ENCODE assay signal across 13 cellular contexts in the genomic region with DNA sequence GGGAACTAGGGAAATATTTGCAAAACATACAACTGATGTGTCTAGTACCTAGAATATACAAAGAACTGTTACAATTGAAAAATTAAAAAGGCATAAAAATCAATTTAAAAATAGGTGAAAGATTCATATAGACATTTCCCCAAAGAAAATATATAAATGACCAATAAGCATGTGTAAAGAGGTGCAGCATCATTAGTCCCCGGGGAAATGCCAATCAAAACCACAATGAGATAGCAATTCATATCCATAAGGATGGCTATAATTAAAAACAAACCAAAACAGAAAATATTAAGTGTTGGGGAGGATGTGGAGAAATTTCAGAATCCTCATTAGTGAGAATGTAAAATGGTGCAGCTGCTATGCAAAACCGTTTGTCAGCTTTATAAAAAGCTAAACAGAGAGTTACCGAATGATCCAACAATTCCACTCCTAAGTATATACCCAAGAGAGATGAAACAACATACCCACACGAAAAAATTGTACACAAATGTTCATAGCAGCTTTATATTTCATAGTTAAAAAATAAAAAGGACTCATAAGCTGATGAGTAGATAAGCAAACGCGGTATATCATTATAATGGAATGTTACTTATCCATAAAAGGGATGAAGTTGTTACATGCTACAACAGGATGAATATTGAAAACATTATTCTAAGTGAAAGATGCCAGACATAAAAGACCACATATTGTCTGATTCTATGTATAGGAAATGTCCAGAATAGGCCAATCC.
"Had no signal": no experiment of that assay in that cellular context is flagged by ENCODE, and none has a peak within 500 bp of the region (broad histone marks: within the 10 kb centered on the region; RNA-seq: fewer than 3 reads in every experiment).

No MANE protein-coding gene starts in this region.

- H3K27me3 Mint-ChIP-seq: naive B cell had no signal

- H3K4me3 Mint-ChIP-seq: activated T-cell treated with anti-CD3 and anti-CD28 coated beads, Interleukin-2, amount 50 U/mL, for 4 hours; naive B cell had no signal

- H3K36me3 ChIP-seq: lower lobe of right lung, tibial artery had no signal

- H3K27ac ChIP-seq: lower lobe of right lung, tibial artery had no signal

- H3K4me3 ChIP-seq: lower lobe of right lung, skin epidermis, tibial artery had no signal

- H3K27ac Mint-ChIP-seq: naive B cell had no signal

- H3K9me3 ChIP-seq: lower lobe of right lung, tibial artery had no signal

- H3K27me3 ChIP-seq: tibial artery had no signal

- ATAC-seq: lower lobe of right lung had no signal

- H3K9me3 Mint-ChIP-seq: activated naive CD4-positive, alpha-beta T cell treated with anti-CD3 and anti-CD28 coated beads, Interleukin-2, amount 50 U/mL, for 72 hours; activated T-cell treated with anti-CD3 and anti-CD28 coated beads, Interleukin-2, amount 50 U/mL, for 4 hours; naive B cell had no signal

- DNase-seq: activated CD4-positive, alpha-beta T cell treated with anti-CD3 and anti-CD28 coated beads, Interleukin-2, amount 50 U/mL, for 48 hours; activated CD4-positive, CD25-positive, alpha-beta regulatory T cell treated with anti-CD3 and anti-CD28 coated beads, Interleukin-2, amount 50 U/mL, for 72 hours; activated effector memory CD4-positive, alpha-beta T cell treated with anti-CD3 and anti-CD28 coated beads, Interleukin-2, amount 50 U/mL, for 16 hours; activated T-cell treated with anti-CD3 and anti-CD28 coated beads, Interleukin-2, amount 50 U/mL, for 4 hours; aorta; effector CD4-positive, alpha-beta T cell; glutamatergic neuron; lower lobe of right lung; naive B cell; posterior cingulate gyrus; tibial artery had no signal

- H3K4me1 ChIP-seq: lower lobe of right lung had no signal

- H3K36me3 Mint-ChIP-seq: activated naive CD4-positive, alpha-beta T cell treated with anti-CD3 and anti-CD28 coated beads, Interleukin-2, amount 50 U/mL, for 72 hours; naive B cell had no signal
